In genomic region chr2:68721482-68722071, GRCh38 we compare ENCODE assay signal across 8 cellular contexts. TPM values are rescaled to one million over a fixed set of nuclear protein-coding genes. Genes with fewer than 3 reads are reported as not detected.
DNase-seq lines count a peak whose midpoint lies in the region; ATAC-seq and TF ChIP-seq lines count a peak whose summit lies in the region.

No MANE protein-coding gene starts in this region.

- no peaks in the 10 kb centered on the region for H3K9me3 ChIP-seq in gastrocnemius medialis

- peaks cover 5% of the 10 kb centered on the region for H3K27me3 Mint-ChIP-seq in GM23338 (ENCODE audit: insufficient read depth, low read depth, poor library complexity)
- peaks cover 14 to 39% (median 14%) of the 10 kb centered on the region in 3 donors for H3K27me3 Mint-ChIP-seq in immature natural killer cell (ENCODE audit: low read depth in 3 of 3)

- H3K4me3 ChIP-seq in GM23338 (no peak overlapping the region), NB4 (ENCODE audit: low read depth, low read length) (no peak overlapping the region), gastrocnemius medialis (no peak overlapping the region)

- H3K36me3 ChIP-seq in GM23338 (ENCODE audit: insufficient read depth) (no peaks in the 10 kb centered on the region), gastrocnemius medialis (no peaks in the 10 kb centered on the region)

- H3K27ac ChIP-seq in GM23338 (ENCODE audit: low read depth) (no peak overlapping the region), gastrocnemius medialis (no peak overlapping the region)

- ATAC-seq in GM18508 (IDR thresholded peaks at IDR 0.05; ENCODE audit: insufficient read depth, unreplicated experiment) (peak; percentile 40), GM23338 (no peak), left ventricle myocardium superior (no peak), gastrocnemius medialis (no peak)

- no peaks in the 10 kb centered on the region for H3K79me2 ChIP-seq in GM23338 (replicated peaks; ENCODE audit: insufficient read depth)

- intact Hi-C loops in left ventricle myocardium superior (cut with micrococcal nuclease) = no loop called here
- intact Hi-C loops in gastrocnemius medialis (cut with DNase I; ENCODE audit: low total_unique reads) = no loop called here

- H3K9me3 Mint-ChIP-seq in GM23338 (no peaks in the 10 kb centered on the region), immature natural killer cell (no peaks in the 10 kb centered on the region)

- TF ChIP-seq POLR2A in NB4 (IDR thresholded peaks at IDR 0.05; ENCODE audit: extremely low read depth, insufficient read length) = no peak
- no peak for TF ChIP-seq POLR2A in gastrocnemius medialis (IDR thresholded peaks at IDR 0.05)

- H3K4me1 Mint-ChIP-seq in GM23338 (peaks cover 7% of the 10 kb centered on the region; the same call in 2 of the 3 replicates), immature natural killer cell (peaks cover 35 to 62% of the 10 kb centered on the region in 2 donors)

- no peak overlapping the region for H2AFZ ChIP-seq in GM23338

- H3K27me3 ChIP-seq in GM23338 (ENCODE audit: insufficient read depth) (no peaks in the 10 kb centered on the region), gastrocnemius medialis (no peaks in the 10 kb centered on the region)

- DNase-seq in GM23338 (ENCODE audit: low spot score) (no peak), NB4 (ENCODE audit: low read depth) (peak; percentile 61), immature natural killer cell (peak; percentile 37 to 51 (median 38)), left ventricle myocardium superior (no peak), gastrocnemius medialis (no peak), SKM-1 treated with dmso at 0.1 percent for 144 hours (lab: John Stamatoyannopoulos, UW; ENCODE audit: unreplicated experiment) (no peak)
- no peak for DNase-seq in stimulated activated CD4-positive, alpha-beta T cell treated with anti-CD3 and anti-CD28 coated beads, Interleukin-4, amount 100 ng/mL, for 1 hour

- no peaks in the 10 kb centered on the region for H3K4me1 ChIP-seq in GM23338 (ENCODE audit: insufficient read depth)
- no peaks in the 10 kb centered on the region for H3K4me1 ChIP-seq in gastrocnemius medialis

- TF ChIP-seq CTCF in GM23338 (conservative IDR thresholded peaks at IDR 0.05; ENCODE audit: low read depth in 2 of 2) (no peak), NB4 (IDR thresholded peaks at IDR 0.05; ENCODE audit: low read depth, low read length) (no peak), gastrocnemius medialis (IDR thresholded peaks at IDR 0.05 in 4 of 5, conservative IDR thresholded peaks at IDR 0.05 in 1 of 5) (no peak)

- H3K36me3 Mint-ChIP-seq in GM23338 (ENCODE audit: low read depth) (no peaks in the 10 kb centered on the region), immature natural killer cell (no peaks in the 10 kb centered on the region)

- H3K4me3 Mint-ChIP-seq in GM23338 (no peak overlapping the region), immature natural killer cell (peak overlapping the region in 4 of 5 donors; percentile 15 to 64 (median 34))

- no peak overlapping the region for H3K4me2 ChIP-seq in GM23338

- in situ Hi-C loops in gastrocnemius medialis (cut with MboI; ENCODE audit: low sequenced_read_pairs in 4 of 4) = loop anchor here (25.0 kb wide), 1 partner anchor 234 kb away; no protein-coding TSS in a partner anchor

- H4K20me1 ChIP-seq in GM23338 (replicated peaks; ENCODE audit: insufficient read depth) = no peaks in the 10 kb centered on the region

- H3K27ac Mint-ChIP-seq in GM23338 (0 out of 2 replicates have a peak overlapping the region, but pooled peaks have one; percentile 41), immature natural killer cell (peak overlapping the region in 2 of 6 donors; percentile 43 to 73)

- no peaks in the 10 kb centered on the region for H3F3A ChIP-seq in GM23338 (replicated peaks; ENCODE audit: low read depth)

- no peaks in the 10 kb centered on the region for H3K9me2 ChIP-seq in GM23338 (ENCODE audit: insufficient read depth)

TF ChIP-seq in GM23338, 12 proteins besides CTCF, POLR2A, EP300 and RAD21 (continues in another document):
- TF ChIP-seq, protein P1, sequence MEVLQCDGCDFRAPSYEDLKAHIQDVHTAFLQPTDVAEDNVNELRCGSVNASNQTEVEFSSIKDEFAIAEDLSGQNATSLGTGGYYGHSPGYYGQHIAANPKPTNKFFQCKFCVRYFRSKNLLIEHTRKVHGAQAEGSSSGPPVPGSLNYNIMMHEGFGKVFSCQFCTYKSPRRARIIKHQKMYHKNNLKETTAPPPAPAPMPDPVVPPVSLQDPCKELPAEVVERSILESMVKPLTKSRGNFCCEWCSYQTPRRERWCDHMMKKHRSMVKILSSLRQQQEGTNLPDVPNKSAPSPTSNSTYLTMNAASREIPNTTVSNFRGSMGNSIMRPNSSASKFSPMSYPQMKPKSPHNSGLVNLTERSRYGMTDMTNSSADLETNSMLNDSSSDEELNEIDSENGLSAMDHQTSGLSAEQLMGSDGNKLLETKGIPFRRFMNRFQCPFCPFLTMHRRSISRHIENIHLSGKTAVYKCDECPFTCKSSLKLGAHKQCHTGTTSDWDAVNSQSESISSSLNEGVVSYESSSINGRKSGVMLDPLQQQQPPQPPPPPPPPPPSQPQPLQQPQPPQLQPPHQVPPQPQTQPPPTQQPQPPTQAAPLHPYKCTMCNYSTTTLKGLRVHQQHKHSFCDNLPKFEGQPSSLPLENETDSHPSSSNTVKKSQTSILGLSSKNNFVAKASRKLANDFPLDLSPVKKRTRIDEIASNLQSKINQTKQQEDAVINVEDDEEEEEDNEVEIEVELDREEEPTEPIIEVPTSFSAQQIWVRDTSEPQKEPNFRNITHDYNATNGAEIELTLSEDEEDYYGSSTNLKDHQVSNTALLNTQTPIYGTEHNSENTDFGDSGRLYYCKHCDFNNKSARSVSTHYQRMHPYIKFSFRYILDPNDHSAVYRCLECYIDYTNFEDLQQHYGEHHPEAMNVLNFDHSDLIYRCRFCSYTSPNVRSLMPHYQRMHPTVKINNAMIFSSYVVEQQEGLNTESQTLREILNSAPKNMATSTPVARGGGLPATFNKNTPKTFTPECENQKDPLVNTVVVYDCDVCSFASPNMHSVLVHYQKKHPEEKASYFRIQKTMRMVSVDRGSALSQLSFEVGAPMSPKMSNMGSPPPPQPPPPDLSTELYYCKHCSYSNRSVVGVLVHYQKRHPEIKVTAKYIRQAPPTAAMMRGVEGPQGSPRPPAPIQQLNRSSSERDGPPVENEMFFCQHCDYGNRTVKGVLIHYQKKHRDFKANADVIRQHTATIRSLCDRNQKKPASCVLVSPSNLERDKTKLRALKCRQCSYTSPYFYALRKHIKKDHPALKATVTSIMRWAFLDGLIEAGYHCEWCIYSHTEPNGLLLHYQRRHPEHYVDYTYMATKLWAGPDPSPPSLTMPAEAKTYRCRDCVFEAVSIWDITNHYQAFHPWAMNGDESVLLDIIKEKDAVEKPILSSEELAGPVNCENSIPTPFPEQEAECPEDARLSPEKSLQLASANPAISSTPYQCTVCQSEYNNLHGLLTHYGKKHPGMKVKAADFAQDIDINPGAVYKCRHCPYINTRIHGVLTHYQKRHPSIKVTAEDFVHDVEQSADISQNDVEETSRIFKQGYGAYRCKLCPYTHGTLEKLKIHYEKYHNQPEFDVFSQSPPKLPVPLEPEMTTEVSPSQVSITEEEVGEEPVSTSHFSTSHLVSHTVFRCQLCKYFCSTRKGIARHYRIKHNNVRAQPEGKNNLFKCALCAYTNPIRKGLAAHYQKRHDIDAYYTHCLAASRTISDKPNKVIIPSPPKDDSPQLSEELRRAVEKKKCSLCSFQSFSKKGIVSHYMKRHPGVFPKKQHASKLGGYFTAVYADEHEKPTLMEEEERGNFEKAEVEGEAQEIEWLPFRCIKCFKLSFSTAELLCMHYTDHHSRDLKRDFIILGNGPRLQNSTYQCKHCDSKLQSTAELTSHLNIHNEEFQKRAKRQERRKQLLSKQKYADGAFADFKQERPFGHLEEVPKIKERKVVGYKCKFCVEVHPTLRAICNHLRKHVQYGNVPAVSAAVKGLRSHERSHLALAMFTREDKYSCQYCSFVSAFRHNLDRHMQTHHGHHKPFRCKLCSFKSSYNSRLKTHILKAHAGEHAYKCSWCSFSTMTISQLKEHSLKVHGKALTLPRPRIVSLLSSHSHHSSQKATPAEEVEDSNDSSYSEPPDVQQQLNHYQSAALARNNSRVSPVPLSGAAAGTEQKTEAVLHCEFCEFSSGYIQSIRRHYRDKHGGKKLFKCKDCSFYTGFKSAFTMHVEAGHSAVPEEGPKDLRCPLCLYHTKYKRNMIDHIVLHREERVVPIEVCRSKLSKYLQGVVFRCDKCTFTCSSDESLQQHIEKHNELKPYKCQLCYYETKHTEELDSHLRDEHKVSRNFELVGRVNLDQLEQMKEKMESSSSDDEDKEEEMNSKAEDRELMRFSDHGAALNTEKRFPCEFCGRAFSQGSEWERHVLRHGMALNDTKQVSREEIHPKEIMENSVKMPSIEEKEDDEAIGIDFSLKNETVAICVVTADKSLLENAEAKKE (CRISPR knock-in tag; IDR thresholded peaks at IDR 0.05) = no peak
- TF ChIP-seq ETS1 (IDR thresholded peaks at IDR 0.05) = no peak

RNA-seq across cellular contexts. Expression of gene ARHGAP25, which starts 13.0 kb away (rescaled TPM):
- total RNA-seq in GM23338 (2014; rRNA removed; shearing (Covaris generic)) = 1.9 and 2.5 TPM in 2 replicates
- polyA plus RNA-seq in GM23338 (2016; fragmentation: Nextera tagmentation; extraction: Ambion mirVana) (1.9 and 2.0 TPM in 2 replicates), immature natural killer cell (100 to 1,000 TPM; 107 to 282 (median 117) TPM)
- total RNA-seq in left ventricle myocardium superior (5.4 TPM), gastrocnemius medialis (1 to 10 TPM; 1.9 to 6.8 (median 3.0) TPM)

Comparison
In these comparisons a context has a peak if more than half of its experiments do, and no peak if none do; other contexts are left out.
1. DNase-seq: peak in NB4 (single experiment) and immature natural killer cell (3 of 3); none in GM23338 (single experiment), left ventricle myocardium superior (single experiment), stimulated activated CD4-positive, alpha-beta T cell treated with anti-CD3 and anti-CD28 coated beads, Interleukin-4, amount 100 ng/mL, for 1 hour (single experiment), gastrocnemius medialis (0 of 2) and SKM-1 treated with dmso at 0.1 percent for 144 hours (single experiment).